Comparison of ENCODE assay signal across 8 cellular contexts in genomic region chr11:32088117-32088941, GRCh38. TPM values are rescaled to one million over a fixed set of nuclear protein-coding genes. Genes with fewer than 3 reads are reported as not detected.
DNase-seq lines count a peak whose midpoint lies in the region; ATAC-seq and TF ChIP-seq lines count a peak whose summit lies in the region.

No MANE protein-coding gene starts in this region.

- peak; percentile 12 to 20 for DNase-seq in activated CD4-positive, alpha-beta T cell treated with anti-CD3 and anti-CD28 coated beads, Interleukin-2, amount 50 U/mL, for 48 hours
- DNase-seq in activated CD4-positive, alpha-beta T cell treated with anti-CD3 and anti-CD28 coated beads, Interleukin-2, amount 50 U/mL, for 4 hours, result no peak
- DNase-seq in HFFc6 (peak; percentile 83), RKO (ENCODE audit: low spot score) (peak; percentile 43), fibroblast of gingiva (ENCODE audit: low read depth) (peak; percentile 89), immature natural killer cell (no peak)
- no peak for DNase-seq in stimulated activated effector memory CD8-positive, alpha-beta T cell treated with anti-CD3 and anti-CD28 coated beads, Interleukin-12 subunit alpha, Interleukin-12 subunit beta, amount 100 ng/mL, for 72 hours (ENCODE audit: low spot score in 2 of 2)

- H3K4me1 Mint-ChIP-seq in HFFc6 (ENCODE audit: low read depth) (peaks cover 49% of the 10 kb centered on the region), immature natural killer cell (peaks cover 19 to 24% of the 10 kb centered on the region in 2 donors)
- peaks cover 35% of the 10 kb centered on the region for H3K4me1 Mint-ChIP-seq in stimulated activated effector memory CD8-positive, alpha-beta T cell treated with anti-CD3 and anti-CD28 coated beads, Interleukin-12 subunit alpha, Interleukin-12 subunit beta, amount 100 ng/mL, for 72 hours

- no peak for TF ChIP-seq CTCF in HFFc6 (IDR thresholded peaks at IDR 0.05)

- ATAC-seq in stimulated activated effector memory CD8-positive, alpha-beta T cell treated with anti-CD3 and anti-CD28 coated beads, Interleukin-12 subunit alpha, Interleukin-12 subunit beta, amount 100 ng/mL, for 72 hours, result peak; percentile 79
- no peak for ATAC-seq in HG02840 (IDR thresholded peaks at IDR 0.05; ENCODE audit: low FRiP score, unreplicated experiment)

- H3K4me3 Mint-ChIP-seq in HFFc6, result peak overlapping the region; percentile 78
- H3K4me3 Mint-ChIP-seq in stimulated activated effector memory CD8-positive, alpha-beta T cell treated with anti-CD3 and anti-CD28 coated beads, Interleukin-12 subunit alpha, Interleukin-12 subunit beta, amount 100 ng/mL, for 72 hours, result peak overlapping the region; percentile 14
- H3K4me3 Mint-ChIP-seq in immature natural killer cell, result no peak overlapping the region

- H3K9me3 Mint-ChIP-seq in HFFc6, result no peaks in the 10 kb centered on the region
- H3K9me3 Mint-ChIP-seq in stimulated activated effector memory CD8-positive, alpha-beta T cell treated with anti-CD3 and anti-CD28 coated beads, Interleukin-12 subunit alpha, Interleukin-12 subunit beta, amount 100 ng/mL, for 72 hours, result no peaks in the 10 kb centered on the region
- no peaks in the 10 kb centered on the region for H3K9me3 Mint-ChIP-seq in immature natural killer cell

- H3K36me3 Mint-ChIP-seq in HFFc6 (ENCODE audit: low read depth), result peaks cover 10% of the 10 kb centered on the region
- H3K36me3 Mint-ChIP-seq in stimulated activated effector memory CD8-positive, alpha-beta T cell treated with anti-CD3 and anti-CD28 coated beads, Interleukin-12 subunit alpha, Interleukin-12 subunit beta, amount 100 ng/mL, for 72 hours, result no peaks in the 10 kb centered on the region
- H3K36me3 Mint-ChIP-seq in immature natural killer cell, result no peaks in the 10 kb centered on the region

- peaks cover 7% of the 10 kb centered on the region for H3K27me3 Mint-ChIP-seq in HFFc6 (ENCODE audit: insufficient read depth)
- peaks cover 0 to 8% (median 5%) of the 10 kb centered on the region in 3 donors for H3K27me3 Mint-ChIP-seq in immature natural killer cell (ENCODE audit: low read depth in 3 of 3)

- H3K27ac Mint-ChIP-seq in HFFc6 (peak overlapping the region; percentile 91), immature natural killer cell (peak overlapping the region in 1 of 6 donors; percentile 37)
- peak overlapping the region; percentile 1 for H3K27ac Mint-ChIP-seq in stimulated activated effector memory CD8-positive, alpha-beta T cell treated with anti-CD3 and anti-CD28 coated beads, Interleukin-12 subunit alpha, Interleukin-12 subunit beta, amount 100 ng/mL, for 72 hours

RNA-seq across cellular contexts. Expression of gene RCN1, which starts 2.5 kb away (rescaled TPM):
- total RNA-seq in HFFc6 (2021; fragmentation: NEBNext Ultra II Directional; extraction: Animal tissue kit (Norgen Biotek cat#: 25700)), result 100 to 1,000 TPM; 212 to 294 (median 264) TPM
- polyA plus RNA-seq in immature natural killer cell, result 10 to 100 TPM; 12.0 to 45.5 (median 19.5) TPM

Comparison
In these comparisons a context has a peak if more than half of its experiments do, and no peak if none do; other contexts are left out.
1. DNase-seq: peak in activated CD4-positive, alpha-beta T cell treated with anti-CD3 and anti-CD28 coated beads, Interleukin-2, amount 50 U/mL, for 48 hours (2 of 2), HFFc6 (single experiment), RKO (single experiment) and fibroblast of gingiva (single experiment); none in activated CD4-positive, alpha-beta T cell treated with anti-CD3 and anti-CD28 coated beads, Interleukin-2, amount 50 U/mL, for 4 hours (0 of 2), stimulated activated effector memory CD8-positive, alpha-beta T cell treated with anti-CD3 and anti-CD28 coated beads, Interleukin-12 subunit alpha, Interleukin-12 subunit beta, amount 100 ng/mL, for 72 hours (0 of 2) and immature natural killer cell (0 of 3).
2. H3K4me3 Mint-ChIP-seq: peak in HFFc6 (single experiment) and stimulated activated effector memory CD8-positive, alpha-beta T cell treated with anti-CD3 and anti-CD28 coated beads, Interleukin-12 subunit alpha, Interleukin-12 subunit beta, amount 100 ng/mL, for 72 hours (single experiment); none in immature natural killer cell (0 of 5).